ENCODE assay signal across 8 cellular contexts in genomic region chr11:120108154-120108784, GRCh38. TPM values are rescaled to one million over a fixed set of nuclear protein-coding genes. Genes with fewer than 3 reads are reported as not detected.
DNase-seq lines count a peak whose midpoint lies in the region; ATAC-seq and TF ChIP-seq lines count a peak whose summit lies in the region.

No MANE protein-coding gene starts in this region.

- peak; percentile 86 to 92 (median 88) for ATAC-seq in psoas muscle
- ATAC-seq in aorta (ENCODE audit: low FRiP score): peak; percentile 84

- DNase-seq in NK-92 treated with Interleukin-12 subunit alpha and Interleukin-12 subunit beta, amount 100 ng/mL, for 24 hours (lab: John Stamatoyannopoulos, UW): peak; percentile 45
- DNase-seq in NK-92 (lab: John Stamatoyannopoulos, UW; ENCODE audit: unreplicated experiment) (no peak), Kasumi-1 (lab: John Stamatoyannopoulos, UW) (peak; percentile 52 to 58), SKM-1 treated with dmso at 0.1 percent for 144 hours (lab: John Stamatoyannopoulos, UW; ENCODE audit: unreplicated experiment) (peak; percentile 43), cardiac muscle cell (ENCODE audit: low read depth in 1 of 2, low spot score in 1 of 2) (peak; percentile 64 to 85), psoas muscle (peak; percentile 65 to 80), aorta (peak; percentile 72 to 91)
- DNase-seq in activated naive CD8-positive, alpha-beta T cell treated with anti-CD3 and anti-CD28 coated beads for 36 hours: peak; percentile 58

- no peaks in the 10 kb centered on the region for H3K36me3 Mint-ChIP-seq in activated naive CD8-positive, alpha-beta T cell treated with anti-CD3 and anti-CD28 coated beads for 36 hours

- H3K4me1 ChIP-seq in cardiac muscle cell (ENCODE audit: low read depth) (no peaks in the 10 kb centered on the region), psoas muscle (no peaks in the 10 kb centered on the region), aorta (ENCODE audit: control insufficient read depth in 1 of 2, insufficient read depth in 2 of 2, low read length in 2 of 2) (no peaks in the 10 kb centered on the region)

- no peaks in the 10 kb centered on the region for H3K9me3 ChIP-seq in cardiac muscle cell (ENCODE audit: low read depth)
- H3K9me3 ChIP-seq in psoas muscle: no peaks in the 10 kb centered on the region
- H3K9me3 ChIP-seq in aorta (ENCODE audit: control insufficient read depth, low read length): no peaks in the 10 kb centered on the region

- H3K4me3 ChIP-seq in cardiac muscle cell (no peak overlapping the region), psoas muscle (no peak overlapping the region), aorta (ENCODE audit: low read length in 2 of 2) (no peak overlapping the region)

- intact Hi-C loops in psoas muscle (cut with DNase I) (loop anchor here (1.0 to 5.0 kb wide), 6 partner anchors 96 to 627 kb away; partner anchors contain the start of gene NECTIN1 (in 1 of the 2)), aorta (cut with DNase I) (loop anchor here (2.0 to 5.0 kb wide), 3 partner anchors 95 to 626 kb away; no protein-coding TSS in a partner anchor)

- TF ChIP-seq CTCF in cardiac muscle cell (IDR thresholded peaks at IDR 0.05; ENCODE audit: low read depth, low read length): peak; percentile 100
- TF ChIP-seq CTCF in psoas muscle (IDR thresholded peaks at IDR 0.05): peak; percentile 99

- H3K4me1 Mint-ChIP-seq in activated naive CD8-positive, alpha-beta T cell treated with anti-CD3 and anti-CD28 coated beads for 36 hours: no peaks in the 10 kb centered on the region

- H3K27ac Mint-ChIP-seq in activated naive CD8-positive, alpha-beta T cell treated with anti-CD3 and anti-CD28 coated beads for 36 hours: no peak overlapping the region

- no peak overlapping the region for H3K27ac ChIP-seq in cardiac muscle cell
- no peak overlapping the region for H3K27ac ChIP-seq in psoas muscle
- no peak overlapping the region for H3K27ac ChIP-seq in aorta (ENCODE audit: low read depth in 1 of 2, low read length in 2 of 2)

- H3K9me3 Mint-ChIP-seq in activated naive CD8-positive, alpha-beta T cell treated with anti-CD3 and anti-CD28 coated beads for 36 hours: no peaks in the 10 kb centered on the region

- H3K27me3 ChIP-seq in cardiac muscle cell (peaks cover 22% of the 10 kb centered on the region), psoas muscle (ENCODE audit: insufficient read depth in 3 of 3, low read length in 2 of 3) (peaks cover 0 to 5% (median 2%) of the 10 kb centered on the region in 3 donors), aorta (ENCODE audit: control insufficient read depth in 1 of 2, insufficient read depth in 2 of 2, low read length in 1 of 2) (no peaks in the 10 kb centered on the region)

- 2 to 3% (median 2%) methylated on average over 6 of the region's 6 CpGs for WGBS in psoas muscle, 3 donors
- WGBS in aorta, 2 donors: 2 to 3% methylated on average over 6 of the region's 6 CpGs

- H3K36me3 ChIP-seq in cardiac muscle cell: no peaks in the 10 kb centered on the region
- H3K36me3 ChIP-seq in psoas muscle (ENCODE audit: insufficient read depth in 1 of 2, low read depth in 1 of 2): no peaks in the 10 kb centered on the region
- no peaks in the 10 kb centered on the region for H3K36me3 ChIP-seq in aorta (ENCODE audit: control insufficient read depth in 1 of 2, insufficient read depth in 2 of 2, low read length in 1 of 2)

- peaks cover 4% of the 10 kb centered on the region for H3K27me3 Mint-ChIP-seq in activated naive CD8-positive, alpha-beta T cell treated with anti-CD3 and anti-CD28 coated beads for 36 hours

- H3K4me3 Mint-ChIP-seq in activated naive CD8-positive, alpha-beta T cell treated with anti-CD3 and anti-CD28 coated beads for 36 hours: no peak overlapping the region

RNA-seq across cellular contexts. Expression of gene TRIM29, which starts 29.6 kb away (rescaled TPM):
- total RNA-seq in activated naive CD8-positive, alpha-beta T cell treated with anti-CD3 and anti-CD28 coated beads for 36 hours: not detected
- total RNA-seq in cardiac muscle cell (not detected in 2 replicates), psoas muscle (under 1 TPM in 2 of 4 donors, not detected in 2; 0.24 to 0.91 TPM), aorta (1 to 10 TPM; 1.3 to 3.6 TPM)
- polyA plus RNA-seq in cardiac muscle cell (not detected in 2 replicates), psoas muscle (under 1 TPM; 0.09 to 0.44 (median 0.37) TPM), aorta (under 1 TPM; 0.13 to 0.38 TPM)
